ENCODE assay signal across 9 cellular contexts in the genomic region with DNA sequence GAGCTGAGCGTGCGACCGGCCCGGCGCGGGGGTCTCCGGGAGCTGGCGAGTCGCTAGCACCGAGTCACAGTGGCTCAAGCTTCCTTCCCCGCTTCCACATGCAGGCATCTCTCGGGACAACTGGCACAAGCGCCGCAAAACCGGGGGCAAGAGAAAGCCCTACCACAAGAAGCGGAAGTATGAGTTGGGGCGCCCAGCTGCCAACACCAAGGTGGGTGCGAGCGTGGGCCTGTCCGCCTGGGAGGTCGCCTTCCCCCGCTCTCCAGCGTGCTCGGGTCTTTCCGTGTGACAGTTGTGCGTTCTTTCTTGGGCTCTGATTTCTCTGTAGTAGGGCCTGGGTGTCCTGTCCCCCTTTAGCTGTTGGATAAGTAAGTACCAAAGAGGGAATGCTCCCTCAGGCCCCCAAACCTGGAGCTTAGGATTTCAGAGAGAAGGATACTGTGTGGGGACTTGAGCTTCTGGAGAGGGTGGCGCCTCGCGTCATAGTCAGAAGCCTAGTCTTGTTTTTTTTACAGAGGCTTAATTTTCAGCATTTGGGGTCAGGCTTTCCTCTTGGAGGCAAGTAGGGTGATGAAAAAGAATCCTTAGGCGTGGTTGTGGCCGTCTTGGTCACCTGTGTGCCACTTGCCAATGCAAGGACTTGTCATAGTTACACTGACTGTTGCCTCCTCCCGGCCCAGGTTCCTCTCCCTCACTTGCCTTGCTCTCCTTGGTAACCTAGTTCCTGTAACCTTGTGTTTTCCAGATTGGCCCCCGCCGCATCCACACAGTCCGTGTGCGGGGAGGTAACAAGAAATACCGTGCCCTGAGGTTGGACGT. TPM values are rescaled to one million over a fixed set of nuclear protein-coding genes. Genes with fewer than 3 reads are reported as not detected.
DNase-seq lines count a peak whose midpoint lies in the region; ATAC-seq, FAIRE-seq and TF ChIP-seq lines count a peak whose summit lies in the region.
"Had no signal": no experiment of that assay in that cellular context is flagged by ENCODE, and none has a peak within 500 bp of the region (broad histone marks: within the 10 kb centered on the region; RNA-seq: fewer than 3 reads in every experiment).

No MANE protein-coding gene starts in this region.

- POLR2A ChIA-PET in activated CD4-positive, alpha-beta T cell treated with anti-CD3 and anti-CD28 coated beads, Interleukin-2, amount 10 ng/mL, durations not matched to agents 7 days and 5 days (lab: Charles Lee), result interaction anchor here (3.0 kb wide), 1 partner anchor 54 kb away, joined by 15 read pairs; no protein-coding TSS in a partner anchor

- no peaks in the 10 kb centered on the region for H3K9me3 Mint-ChIP-seq in activated CD4-positive, alpha-beta T cell treated with anti-CD3 and anti-CD28 coated beads, Interleukin-2, amount 10 ng/mL, durations not matched to agents 7 days and 5 days
- no peaks in the 10 kb centered on the region for H3K9me3 Mint-ChIP-seq in nephron progenitor cell

- FAIRE-seq in H54 (lab: Jason Lieb, UNC), result no peak
- FAIRE-seq: A204.1 had no signal

- ATAC-seq in HG03280 (IDR thresholded peaks at IDR 0.05; ENCODE audit: unreplicated experiment), result peak; percentile 8

- peak overlapping the region; percentile 82 for H3K4me3 Mint-ChIP-seq in activated CD4-positive, alpha-beta T cell treated with anti-CD3 and anti-CD28 coated beads, Interleukin-2, amount 10 ng/mL, durations not matched to agents 7 days and 5 days
- H3K4me3 Mint-ChIP-seq in nephron progenitor cell, result peak overlapping the region; percentile 89

- H3K36me3 Mint-ChIP-seq in activated CD4-positive, alpha-beta T cell treated with anti-CD3 and anti-CD28 coated beads, Interleukin-2, amount 10 ng/mL, durations not matched to agents 7 days and 5 days (ENCODE audit: low read depth), result peaks cover 49% of the 10 kb centered on the region
- peaks cover 45% of the 10 kb centered on the region for H3K36me3 Mint-ChIP-seq in nephron progenitor cell (ENCODE audit: low read depth)

- CTCF ChIA-PET in activated CD4-positive, alpha-beta T cell treated with anti-CD3 and anti-CD28 coated beads, Interleukin-2, amount 10 ng/mL, durations not matched to agents 7 days and 5 days (lab: Charles Lee), result interaction anchor here (0.5 to 2.5 kb wide), 15 partner anchors 9 to 235 kb away, joined by 3 to 23 read pairs (median 3); partner anchors contain the start of genes ARMH1, BEST4, HECTD3 and RNU5D-1

- no peak for TF ChIP-seq POLR2A in H54 (IDR thresholded peaks at IDR 0.05; ENCODE audit: low read depth, low read length)

- peak overlapping the region; percentile 94 for H3K27ac Mint-ChIP-seq in activated CD4-positive, alpha-beta T cell treated with anti-CD3 and anti-CD28 coated beads, Interleukin-2, amount 10 ng/mL, durations not matched to agents 7 days and 5 days
- peak overlapping the region; percentile 99 for H3K27ac Mint-ChIP-seq in nephron progenitor cell

- H3K4me1 Mint-ChIP-seq in activated CD4-positive, alpha-beta T cell treated with anti-CD3 and anti-CD28 coated beads, Interleukin-2, amount 10 ng/mL, durations not matched to agents 7 days and 5 days, result peaks cover 43% of the 10 kb centered on the region
- peaks cover 47% of the 10 kb centered on the region for H3K4me1 Mint-ChIP-seq in nephron progenitor cell

- DNase-seq in DMS 273 (lab: John Stamatoyannopoulos, UW; ENCODE audit: unreplicated experiment) (peak; percentile 55), DMS 273 treated with DMSO at 0.1 percent for 48 hours (lab: John Stamatoyannopoulos, UW) (no peak), epithelial cell of proximal tubule (ENCODE audit: low read depth) (no peak), nephron progenitor cell (no peak), H54 (ENCODE audit: insufficient read length, low spot score) (no peak), hippocampal formation (lab: John Stamatoyannopoulos, UW) (no peak)
- DNase-seq in activated CD4-positive, alpha-beta T cell treated with anti-CD3 and anti-CD28 coated beads, Interleukin-2, amount 10 ng/mL, durations not matched to agents 7 days and 5 days, result peak; percentile 45

- TF ChIP-seq CTCF in epithelial cell of proximal tubule (conservative IDR thresholded peaks at IDR 0.05; ENCODE audit: low read depth, low read length) (no peak), nephron progenitor cell (IDR thresholded peaks at IDR 0.05) (no peak)

- H3K27me3 Mint-ChIP-seq in activated CD4-positive, alpha-beta T cell treated with anti-CD3 and anti-CD28 coated beads, Interleukin-2, amount 10 ng/mL, durations not matched to agents 7 days and 5 days, result no peaks in the 10 kb centered on the region
- H3K27me3 Mint-ChIP-seq in nephron progenitor cell (ENCODE audit: low read depth, poor library complexity), result peaks cover 10% of the 10 kb centered on the region

- peak overlapping the region; percentile 89 for H3K4me3 ChIP-seq in epithelial cell of proximal tubule (ENCODE audit: low read depth, low read length)

RNA-seq across cellular contexts. Expression of gene RPS8, which starts 0.8 kb away (rescaled TPM):
- total RNA-seq in activated CD4-positive, alpha-beta T cell treated with anti-CD3 and anti-CD28 coated beads, Interleukin-2, amount 10 ng/mL, durations not matched to agents 7 days and 5 days, result 1,000 to 10,000 TPM; 1,879 to 1,968 TPM
- 2,248 and 2,814 TPM in 2 replicates for total RNA-seq in epithelial cell of proximal tubule

RNA-seq across cellular contexts. Expression of gene BEST4, which starts 11.8 kb away (rescaled TPM):
- total RNA-seq in activated CD4-positive, alpha-beta T cell treated with anti-CD3 and anti-CD28 coated beads, Interleukin-2, amount 10 ng/mL, durations not matched to agents 7 days and 5 days, result under 1 TPM; 0.42 to 0.55 TPM
- total RNA-seq in epithelial cell of proximal tubule, result 0.07 and 0.12 TPM in 2 replicates

RNA-seq across cellular contexts. Expression of gene PLK3, which starts 24.0 kb away (rescaled TPM):
- 10 to 100 TPM; 54.3 to 57.5 TPM for total RNA-seq in activated CD4-positive, alpha-beta T cell treated with anti-CD3 and anti-CD28 coated beads, Interleukin-2, amount 10 ng/mL, durations not matched to agents 7 days and 5 days
- total RNA-seq in epithelial cell of proximal tubule, result 25.5 and 51.1 TPM in 2 replicates

RNA-seq across cellular contexts. Expression of gene DYNLT4, which starts 31.0 kb away (rescaled TPM):
- total RNA-seq in activated CD4-positive, alpha-beta T cell treated with anti-CD3 and anti-CD28 coated beads, Interleukin-2, amount 10 ng/mL, durations not matched to agents 7 days and 5 days, result under 1 TPM; 0.47 to 0.83 TPM
- total RNA-seq in epithelial cell of proximal tubule, result 0.29 TPM in 1 of 2 replicates, not detected in the other

RNA-seq across cellular contexts. Expression of gene BTBD19, which starts 32.2 kb away (rescaled TPM):
- total RNA-seq in activated CD4-positive, alpha-beta T cell treated with anti-CD3 and anti-CD28 coated beads, Interleukin-2, amount 10 ng/mL, durations not matched to agents 7 days and 5 days, result 1 to 10 TPM; 6.0 to 7.7 TPM
- total RNA-seq in epithelial cell of proximal tubule, result 0.29 and 2.8 TPM in 2 replicates

Comparison
In these comparisons a context has a peak if more than half of its experiments do, and no peak if none do; other contexts are left out.
1. DNase-seq: peak in DMS 273 (single experiment) and activated CD4-positive, alpha-beta T cell treated with anti-CD3 and anti-CD28 coated beads, Interleukin-2, amount 10 ng/mL, durations not matched to agents 7 days and 5 days (single experiment); none in DMS 273 treated with DMSO at 0.1 percent for 48 hours (single experiment), epithelial cell of proximal tubule (single experiment), nephron progenitor cell (single experiment), H54 (single experiment) and hippocampal formation (0 of 2).